In genomic region chr4:158169931-158170690, GRCh38 we compare ENCODE assay signal across 9 cellular contexts. TPM values are rescaled to one million over a fixed set of nuclear protein-coding genes. Genes with fewer than 3 reads are reported as not detected.
A peak's percentile ranks its signal among the peaks of the same experiment; 100 is the strongest.
DNase-seq lines count a peak whose midpoint lies in the region; ATAC-seq and TF ChIP-seq lines count a peak whose summit lies in the region.
"Had no signal": no experiment of that assay in that cellular context is flagged by ENCODE, and none has a peak within 500 bp of the region (broad histone marks: within the 10 kb centered on the region; RNA-seq: fewer than 3 reads in every experiment).

No MANE protein-coding gene starts in this region.

- H3K36me3 Mint-ChIP-seq in mesothelial cell of epicardium, result no peaks in the 10 kb centered on the region
- H3K36me3 Mint-ChIP-seq in activated T-cell treated with anti-CD3 and anti-CD28 coated beads, Interleukin-2, amount 50 U/mL, for 72 hours (ENCODE audit: insufficient read depth in 2 of 2), result no peaks in the 10 kb centered on the region

- TF ChIP-seq CTCF in cardiac fibroblast (IDR thresholded peaks at IDR 0.05; ENCODE audit: low read depth, low read length), result no peak
- TF ChIP-seq CTCF in mesothelial cell of epicardium (IDR thresholded peaks at IDR 0.05; ENCODE audit: unreplicated experiment), result no peak

- ATAC-seq in stimulated activated naive CD8-positive, alpha-beta T cell treated with anti-CD3 and anti-CD28 coated beads, Interleukin-15, amount 100 ng/mL, for 72 hours, result peak; percentile 40
- no peak for ATAC-seq in stimulated activated naive CD8-positive, alpha-beta T cell treated with anti-CD3 and anti-CD28 coated beads, Interleukin-15, Interleukin-2, amounts not matched to agents 100 U/mL and 50 U/mL, for 24 hours
- no peak for ATAC-seq in activated T-cell treated with anti-CD3 and anti-CD28 coated beads, Interleukin-2, amount 50 U/mL, for 72 hours (replicated peaks in 1 of 2)

- H3K4me3 Mint-ChIP-seq in stimulated activated naive CD8-positive, alpha-beta T cell treated with anti-CD3 and anti-CD28 coated beads, Interleukin-15, amount 100 ng/mL, for 72 hours, result no peak overlapping the region
- H3K4me3 Mint-ChIP-seq in mesothelial cell of epicardium, result peak overlapping the region; percentile 89
- no peak overlapping the region for H3K4me3 Mint-ChIP-seq in activated T-cell treated with anti-CD3 and anti-CD28 coated beads, Interleukin-2, amount 50 U/mL, for 72 hours

- H3K4me3 ChIP-seq in cardiac fibroblast (replicated peaks in 1 of 2; ENCODE audit: low read depth in 2 of 2, low read length in 2 of 2), result peak overlapping the region; percentile 64 to 67

- peaks cover 38% of the 10 kb centered on the region for H3K27me3 Mint-ChIP-seq in stimulated activated naive CD8-positive, alpha-beta T cell treated with anti-CD3 and anti-CD28 coated beads, Interleukin-15, amount 100 ng/mL, for 72 hours
- no peaks in the 10 kb centered on the region for H3K27me3 Mint-ChIP-seq in mesothelial cell of epicardium (ENCODE audit: low read depth)
- peaks cover 34% of the 10 kb centered on the region for H3K27me3 Mint-ChIP-seq in activated T-cell treated with anti-CD3 and anti-CD28 coated beads, Interleukin-2, amount 50 U/mL, for 72 hours (ENCODE audit: low read depth)

- no peak overlapping the region for H3K27ac Mint-ChIP-seq in stimulated activated naive CD8-positive, alpha-beta T cell treated with anti-CD3 and anti-CD28 coated beads, Interleukin-15, amount 100 ng/mL, for 72 hours
- H3K27ac Mint-ChIP-seq in mesothelial cell of epicardium, result peak overlapping the region; percentile 79
- H3K27ac Mint-ChIP-seq in activated T-cell treated with anti-CD3 and anti-CD28 coated beads, Interleukin-2, amount 50 U/mL, for 72 hours, result no peak overlapping the region

- H3K9me3 Mint-ChIP-seq in stimulated activated naive CD8-positive, alpha-beta T cell treated with anti-CD3 and anti-CD28 coated beads, Interleukin-15, amount 100 ng/mL, for 72 hours, result no peaks in the 10 kb centered on the region
- no peaks in the 10 kb centered on the region for H3K9me3 Mint-ChIP-seq in mesothelial cell of epicardium
- no peaks in the 10 kb centered on the region for H3K9me3 Mint-ChIP-seq in activated T-cell treated with anti-CD3 and anti-CD28 coated beads, Interleukin-2, amount 50 U/mL, for 72 hours

- peaks cover 9% of the 10 kb centered on the region for H3K4me1 Mint-ChIP-seq in stimulated activated naive CD8-positive, alpha-beta T cell treated with anti-CD3 and anti-CD28 coated beads, Interleukin-15, amount 100 ng/mL, for 72 hours
- peaks cover 55% of the 10 kb centered on the region for H3K4me1 Mint-ChIP-seq in mesothelial cell of epicardium
- H3K4me1 Mint-ChIP-seq in activated T-cell treated with anti-CD3 and anti-CD28 coated beads, Interleukin-2, amount 50 U/mL, for 72 hours (ENCODE audit: low read depth), result peaks cover 13% of the 10 kb centered on the region

- DNase-seq in stimulated activated naive CD8-positive, alpha-beta T cell treated with anti-CD3 and anti-CD28 coated beads, Interleukin-15, amount 100 ng/mL, for 72 hours, result no peak
- DNase-seq in stimulated activated naive CD8-positive, alpha-beta T cell treated with anti-CD3 and anti-CD28 coated beads, Interleukin-15, Interleukin-2, amounts not matched to agents 100 U/mL and 50 U/mL, for 24 hours, result no peak
- DNase-seq in cardiac fibroblast (ENCODE audit: low read depth in 2 of 2) (peak; percentile 44 to 64), mesothelial cell of epicardium (ENCODE audit: low spot score in 2 of 2, unreplicated experiment in 2 of 2) (no peak), iPS-NIHi11 (ENCODE audit: low spot score) (no peak), SHP77 (lab: John Stamatoyannopoulos, UW) (no peak)
- DNase-seq in activated T-cell treated with anti-CD3 and anti-CD28 coated beads, Interleukin-2, amount 50 U/mL, for 72 hours, result no peak
- no peak for DNase-seq in activated CD8-positive, alpha-beta memory T cell treated with anti-CD3 and anti-CD28 coated beads, Interleukin-2, amount 50 U/mL, for 4 hours
- DNase-seq: DND-41 had no signal

RNA-seq across cellular contexts. Expression of gene GASK1B, which starts 2.7 kb away (rescaled TPM):
- total RNA-seq in mesothelial cell of epicardium, result 28.3 to 29.1 TPM (median 29.0 TPM) in 3 replicates
- not detected for total RNA-seq in activated T-cell treated with anti-CD3 and anti-CD28 coated beads, Interleukin-2, amount 50 U/mL, for 72 hours

RNA-seq across cellular contexts. Expression of gene TMEM144, which starts 40.2 kb away (rescaled TPM):
- total RNA-seq in mesothelial cell of epicardium, result 5.4 to 6.3 TPM (median 5.7 TPM) in 3 replicates
- total RNA-seq in activated T-cell treated with anti-CD3 and anti-CD28 coated beads, Interleukin-2, amount 50 U/mL, for 72 hours, result under 1 TPM in 1 of 2 donors, not detected in 1; 0.22 TPM

Comparison
In these comparisons a context has a peak if more than half of its experiments do, and no peak if none do; other contexts are left out.
1. DNase-seq: peak in cardiac fibroblast (2 of 2); none in stimulated activated naive CD8-positive, alpha-beta T cell treated with anti-CD3 and anti-CD28 coated beads, Interleukin-15, amount 100 ng/mL, for 72 hours (0 of 2), stimulated activated naive CD8-positive, alpha-beta T cell treated with anti-CD3 and anti-CD28 coated beads, Interleukin-15, Interleukin-2, amounts not matched to agents 100 U/mL and 50 U/mL, for 24 hours (single experiment), mesothelial cell of epicardium (0 of 2), iPS-NIHi11 (single experiment), activated T-cell treated with anti-CD3 and anti-CD28 coated beads, Interleukin-2, amount 50 U/mL, for 72 hours (0 of 2), activated CD8-positive, alpha-beta memory T cell treated with anti-CD3 and anti-CD28 coated beads, Interleukin-2, amount 50 U/mL, for 4 hours (single experiment) and SHP77 (0 of 2).
2. RNA of gene GASK1B, which starts 2.7 kb away (total RNA-seq): 28.3 to 29.1 TPM in mesothelial cell of epicardium; not detected in activated T-cell treated with anti-CD3 and anti-CD28 coated beads, Interleukin-2, amount 50 U/mL, for 72 hours; every median in the first group is over 10 times any median in the second.